In the genomic region with DNA sequence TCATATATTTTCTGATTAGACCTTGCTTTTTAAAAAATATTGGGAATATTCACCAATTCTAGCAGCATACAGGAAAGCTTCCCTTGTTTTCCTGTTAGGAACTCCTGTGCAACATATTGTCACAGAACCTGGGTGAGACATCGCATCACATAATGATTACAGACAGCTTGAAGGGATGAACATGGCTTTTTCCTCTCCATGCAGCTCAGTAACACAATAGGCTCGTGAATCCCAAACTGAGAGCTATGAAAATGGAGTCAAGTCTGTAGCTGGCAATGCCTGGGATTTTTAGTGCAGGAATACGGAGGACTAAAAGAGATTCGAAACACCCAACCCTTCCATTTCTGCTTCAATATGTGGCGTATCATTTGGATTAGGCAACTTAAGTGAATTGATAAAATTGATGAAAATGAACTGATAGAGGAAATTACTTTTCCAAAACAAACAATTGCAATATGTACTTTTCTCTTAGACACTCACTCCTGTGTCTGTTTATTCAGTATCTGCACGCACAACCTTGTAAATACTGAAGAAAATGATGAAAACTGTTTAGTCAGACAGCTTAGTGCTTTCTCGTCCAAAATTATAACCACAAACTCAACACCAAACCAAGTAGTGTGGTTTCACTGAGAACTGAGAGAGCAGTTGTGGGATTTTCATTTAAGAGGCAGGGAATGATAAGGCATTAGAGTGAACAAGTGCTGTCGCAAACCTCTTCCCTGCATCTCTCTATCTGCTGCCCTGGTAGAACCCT, we compare ENCODE assay signal across 33 cellular contexts.
DNase-seq lines count a peak whose midpoint lies in the region; ATAC-seq, FAIRE-seq and TF ChIP-seq lines count a peak whose summit lies in the region.
"Had no signal": no experiment of that assay in that cellular context is flagged by ENCODE, and none has a peak within 500 bp of the region (broad histone marks: within the 10 kb centered on the region; RNA-seq: fewer than 3 reads in every experiment).

No MANE protein-coding gene starts in this region.

- H3K36me3 Mint-ChIP-seq in natural killer cell treated with Interleukin-12 subunit alpha and Interleukin-12 subunit beta and Interleukin-15 and Interleukin-18, amount 100 ng/mL, for 72 hours: no peaks in the 10 kb centered on the region
- H3K36me3 Mint-ChIP-seq: activated naive CD8-positive, alpha-beta T cell; CD4-positive, CD25-positive, alpha-beta regulatory T cell; naive thymus-derived CD8-positive, alpha-beta T cell had no signal

- H3K9ac ChIP-seq in liver (ENCODE audit: low read depth in 1 of 2, low read length in 2 of 2) (no peak overlapping the region), HepG2 (ENCODE audit: insufficient read depth, low read depth, low read length) (no peak overlapping the region), SK-N-SH (no peak overlapping the region)
- H3K9ac ChIP-seq: GM23248 had no signal

- no peak overlapping the region for H3K27ac Mint-ChIP-seq in natural killer cell treated with Interleukin-12 subunit alpha and Interleukin-12 subunit beta and Interleukin-15 and Interleukin-18, amount 100 ng/mL, for 72 hours
- H3K27ac Mint-ChIP-seq: activated naive CD8-positive, alpha-beta T cell; CD4-positive, CD25-positive, alpha-beta regulatory T cell; naive thymus-derived CD8-positive, alpha-beta T cell had no signal

- no peak for DNase-seq in HepG2 (ENCODE audit: low spot score)
- DNase-seq in fibroblast of peridontal ligament (ENCODE audit: extremely low read depth): peak; percentile 80
- no peak for DNase-seq in natural killer cell treated with Interleukin-12 subunit alpha and Interleukin-12 subunit beta and Interleukin-15 and Interleukin-18, amount 100 ng/mL, for 72 hours (ENCODE audit: low spot score)
- no peak for DNase-seq in effector CD4-positive, alpha-beta T cell
- no peak for DNase-seq in SK-N-SH
- DNase-seq in GM10248 (ENCODE audit: extremely low spot score): no peak
- DNase-seq: activated CD4-positive, alpha-beta T cell treated with anti-CD3 and anti-CD28 coated beads for 48 hours; activated CD8-positive, alpha-beta memory T cell treated with anti-CD3 and anti-CD28 coated beads for 24 hours; activated effector memory CD4-positive, alpha-beta T cell treated with Interleukin-2 at 50 U/mL for 16 hours; activated T-cell treated with anti-CD3 and anti-CD28 coated beads, Interleukin-2, amount 50 U/mL, for 1 hour; anterior cingulate cortex; Calu3; CD4-positive, CD25-positive, alpha-beta regulatory T cell; dermis blood vessel endothelial cell; DND-41; GM23248; kidney glomerular epithelial cell; lower lobe of right lung; naive thymus-derived CD8-positive, alpha-beta T cell; NCI-H1417; NCI-H2029; NCI-H526; occipital lobe; psoas muscle; SIG-M5; stimulated activated CD4-positive, alpha-beta T cell treated with anti-CD3 and anti-CD28 coated beads, Interleukin-4, amount 100 ng/mL, for 4 hours; tibial artery had no signal

- TF ChIP-seq RAD21 in liver (IDR thresholded peaks at IDR 0.05) (peak in 1 of 2 donors; percentile 16), HepG2 (CRISPR knock-in tag; IDR thresholded peaks at IDR 0.05) (no peak), SK-N-SH (IDR thresholded peaks at IDR 0.05; ENCODE audit: low read length) (no peak)

- H3K27me3 ChIP-seq in liver (ENCODE audit: control insufficient read depth in 4 of 4, insufficient read depth in 4 of 4, low read length in 3 of 4) (no peaks in the 10 kb centered on the region), HepG2 (ENCODE audit: control insufficient read depth in 1 of 2, insufficient read depth in 2 of 2, low read length in 2 of 2) (no peaks in the 10 kb centered on the region), SK-N-SH (ENCODE audit: insufficient read depth) (no peaks in the 10 kb centered on the region)
- H3K27me3 ChIP-seq: tibial artery had no signal

- no peaks in the 10 kb centered on the region for H3F3A ChIP-seq in SK-N-SH (replicated peaks; ENCODE audit: insufficient read depth)

- POLR2A ChIA-PET in HepG2 (lab: Yijun Ruan, JAX): no interaction called here
- POLR2A ChIA-PET in SK-N-SH (lab: Yijun Ruan, JAX): no interaction called here
- POLR2A ChIA-PET in GM10248 (lab: Yijun Ruan, JAX): no interaction called here

- TF ChIP-seq EP300 in HepG2 (IDR thresholded peaks at IDR 0.05; ENCODE audit: low read depth in 2 of 2, low read length in 2 of 2) (no peak), HepG2 (CRISPR knock-in tag; IDR thresholded peaks at IDR 0.05; ENCODE audit: borderline replicate concordance) (no peak), SK-N-SH (IDR thresholded peaks at IDR 0.05; ENCODE audit: borderline replicate concordance in 1 of 2, low read depth in 1 of 2, low read length in 1 of 2) (no peak)

- H3K79me2 ChIP-seq in HepG2 (ENCODE audit: insufficient read depth, low read length) (no peaks in the 10 kb centered on the region), SK-N-SH (ENCODE audit: insufficient read depth) (no peaks in the 10 kb centered on the region)

- H3K27ac ChIP-seq in liver (ENCODE audit: low read depth in 1 of 2, low read length in 2 of 2) (no peak overlapping the region), HepG2 (ENCODE audit: extremely low read length, insufficient read depth, low read length) (no peak overlapping the region), VCaP (peak overlapping the region; percentile 31; the same call in 1 of the 2 replicates), SK-N-SH (ENCODE audit: low read depth in 2 of 2, low read length in 1 of 2) (peak overlapping the region in 1 of 2 experiments; percentile 22; a peak in 1 of 4 replicates)
- H3K27ac ChIP-seq: GM23248, lower lobe of right lung, psoas muscle, tibial artery had no signal

- no peak overlapping the region for H3K4me3 Mint-ChIP-seq in natural killer cell treated with Interleukin-12 subunit alpha and Interleukin-12 subunit beta and Interleukin-15 and Interleukin-18, amount 100 ng/mL, for 72 hours
- H3K4me3 Mint-ChIP-seq: activated naive CD8-positive, alpha-beta T cell; CD4-positive, CD25-positive, alpha-beta regulatory T cell; naive thymus-derived CD8-positive, alpha-beta T cell had no signal

- in situ Hi-C loops in HepG2 (cut with HindIII; ENCODE audit: extremely low pct_ligation_motif_present, low pct_unique_long_range_greater_than_20kb): no loop called here

- H3K4me1 Mint-ChIP-seq in natural killer cell treated with Interleukin-12 subunit alpha and Interleukin-12 subunit beta and Interleukin-15 and Interleukin-18, amount 100 ng/mL, for 72 hours (ENCODE audit: low read depth in 2 of 2): no peaks in the 10 kb centered on the region
- H3K4me1 Mint-ChIP-seq: CD4-positive, CD25-positive, alpha-beta regulatory T cell; naive thymus-derived CD8-positive, alpha-beta T cell had no signal

- TF ChIP-seq POLR2A in HepG2 (IDR thresholded peaks at IDR 0.05; ENCODE audit: insufficient read depth in 1 of 2, low read depth in 2 of 2, low read length in 2 of 2): no peak

- CTCF ChIA-PET in HepG2 (lab: Yijun Ruan, JAX; ENCODE audit: low intra/inter-chr PET ratio, low total read pairs) (no interaction called here), SK-N-SH (lab: Yijun Ruan, JAX) (interaction anchor here (1.2 kb wide), 1 partner anchor 13 kb away, joined by 3 read pairs; no protein-coding TSS in a partner anchor), GM10248 (lab: Yijun Ruan, JAX) (no interaction called here)

- no peaks in the 10 kb centered on the region for H3K9me3 Mint-ChIP-seq in natural killer cell treated with Interleukin-12 subunit alpha and Interleukin-12 subunit beta and Interleukin-15 and Interleukin-18, amount 100 ng/mL, for 72 hours

- H3K36me3 ChIP-seq in liver (ENCODE audit: control insufficient read depth in 4 of 4, insufficient read depth in 3 of 4, low read depth in 1 of 4, low read length in 3 of 4) (no peaks in the 10 kb centered on the region), HepG2 (replicated peaks in 1 of 2; ENCODE audit: control insufficient read depth in 1 of 2, insufficient read depth in 2 of 2, low read length in 2 of 2) (no peaks in the 10 kb centered on the region), SK-N-SH (replicated peaks in 1 of 2; ENCODE audit: control insufficient read depth in 1 of 2, insufficient read depth in 2 of 2, low read length in 1 of 2) (no peaks in the 10 kb centered on the region)
- H3K36me3 ChIP-seq: lower lobe of right lung, tibial artery had no signal

- intact Hi-C loops in HepG2 (cut with micrococcal nuclease; ENCODE audit: unreplicated experiment): no loop called here

- H3K4me3 ChIP-seq in liver (ENCODE audit: low read depth in 1 of 3, low read length in 3 of 3) (no peak overlapping the region), HepG2 (replicated peaks in 1 of 3; ENCODE audit: insufficient read depth in 1 of 3, low read depth in 2 of 3, low read length in 3 of 3) (no peak overlapping the region), SK-N-SH (ENCODE audit: low read depth in 2 of 2, low read length in 1 of 2) (no peak overlapping the region)
- H3K4me3 ChIP-seq: GM23248, lower lobe of right lung, psoas muscle, tibial artery had no signal

- peaks cover 8 to 24% of the 10 kb centered on the region in 2 donors for H3K27me3 Mint-ChIP-seq in natural killer cell treated with Interleukin-12 subunit alpha and Interleukin-12 subunit beta and Interleukin-15 and Interleukin-18, amount 100 ng/mL, for 72 hours

- H3K4me1 ChIP-seq in liver (ENCODE audit: control insufficient read depth in 4 of 4, insufficient read depth in 4 of 4, low read length in 3 of 4) (peaks cover 0 to 10% (median 4%) of the 10 kb centered on the region in 4 donors), HepG2 (ENCODE audit: insufficient read depth, low read length) (no peaks in the 10 kb centered on the region), SK-N-SH (ENCODE audit: control insufficient read depth in 1 of 2, insufficient read depth in 2 of 2, low read depth in 1 of 2, low read length in 1 of 2) (peaks cover 18 to 21% of the 10 kb centered on the region in 2 experiments)
- H3K4me1 ChIP-seq: lower lobe of right lung, psoas muscle had no signal

- no TSS peak for BruUV-seq in HepG2 (replicated peaks; lab: Mats Ljungman, UMichigan)

- no peak for ATAC-seq in HepG2
- ATAC-seq in natural killer cell treated with Interleukin-12 subunit alpha and Interleukin-12 subunit beta and Interleukin-15 and Interleukin-18, amount 100 ng/mL, for 72 hours: no peak
- ATAC-seq: esophagus mucosa; lower lobe of right lung; naive thymus-derived CD8-positive, alpha-beta T cell; psoas muscle had no signal

- H3K9me2 ChIP-seq in SK-N-SH: no peaks in the 10 kb centered on the region

- 43% methylated on average over 8 of the region's 8 CpGs for WGBS in liver
- WGBS in HepG2 (ENCODE audit: low lambda C conversion rate): 19% methylated on average over 8 of the region's 8 CpGs
- 91% methylated on average over 8 of the region's 8 CpGs for WGBS in SK-N-SH (ENCODE audit: low lambda C conversion rate)

- no peak for TF ChIP-seq CTCF in liver (IDR thresholded peaks at IDR 0.05; ENCODE audit: low read depth, low read length, missing input control)
- TF ChIP-seq CTCF in HepG2 (CRISPR knock-in tag; IDR thresholded peaks at IDR 0.05): no peak
- TF ChIP-seq CTCF in VCaP (conservative IDR thresholded peaks at IDR 0.05): no peak
- no peak for TF ChIP-seq CTCF in SK-N-SH (IDR thresholded peaks at IDR 0.05)
- no peak for TF ChIP-seq CTCF in GM10248 (IDR thresholded peaks at IDR 0.05; ENCODE audit: control extremely low read depth, extremely low read depth, low read depth, missing control alignments)

- no peak for FAIRE-seq in HepG2 (lab: Jason Lieb, UNC)
- FAIRE-seq: frontal cortex, RCC 7860 had no signal

- peaks cover 0 to 3% (median 0%) of the 10 kb centered on the region in 4 donors for H3K9me3 ChIP-seq in liver (ENCODE audit: control insufficient read depth in 4 of 4, low read length in 3 of 4)
- H3K9me3 ChIP-seq in HepG2 (ENCODE audit: low read length): no peaks in the 10 kb centered on the region
- H3K9me3 ChIP-seq in SK-N-SH: no peaks in the 10 kb centered on the region
- H3K9me3 ChIP-seq: lower lobe of right lung, psoas muscle, tibial artery had no signal

- H2AFZ ChIP-seq in HepG2 (ENCODE audit: low read length) (no peak overlapping the region), SK-N-SH (ENCODE audit: low read depth) (no peak overlapping the region)
- H2AFZ ChIP-seq: GM23248 had no signal

- no peaks in the 10 kb centered on the region for H4K20me1 ChIP-seq in HepG2 (ENCODE audit: insufficient read depth, low read length)
- no peaks in the 10 kb centered on the region for H4K20me1 ChIP-seq in SK-N-SH (ENCODE audit: insufficient read depth)

- H3K4me2 ChIP-seq in HepG2 (ENCODE audit: low read depth, low read length): no peak overlapping the region
- H3K4me2 ChIP-seq in SK-N-SH: no peak overlapping the region
